In the genomic region with DNA sequence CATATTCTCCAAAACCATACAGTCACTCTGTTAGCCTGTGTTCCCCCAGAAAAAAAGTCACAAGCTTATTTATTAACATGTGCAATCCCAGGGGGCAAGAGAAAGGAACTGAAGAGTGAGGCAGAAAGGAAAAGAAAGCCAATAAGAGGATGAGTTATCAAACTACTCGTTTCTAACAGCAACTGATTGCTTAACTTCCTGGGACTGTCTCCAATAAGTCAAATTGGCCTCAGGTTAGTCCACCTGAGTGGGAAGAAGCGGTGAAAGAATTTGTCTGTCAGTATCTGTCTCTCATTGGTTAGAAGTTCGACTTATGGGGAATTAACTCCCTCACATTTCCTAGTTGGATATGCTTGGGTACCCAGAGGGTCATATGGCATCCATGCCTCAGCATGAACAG, we compare ENCODE assay signal across 2 cellular contexts.
TF ChIP-seq lines count a peak whose summit lies in the region.

No MANE protein-coding gene starts in this region.

TF ChIP-seq in liver, 16 proteins besides CTCF, POLR2A, EP300 and RAD21 (continued from another document):
- TF ChIP-seq, protein P1, sequence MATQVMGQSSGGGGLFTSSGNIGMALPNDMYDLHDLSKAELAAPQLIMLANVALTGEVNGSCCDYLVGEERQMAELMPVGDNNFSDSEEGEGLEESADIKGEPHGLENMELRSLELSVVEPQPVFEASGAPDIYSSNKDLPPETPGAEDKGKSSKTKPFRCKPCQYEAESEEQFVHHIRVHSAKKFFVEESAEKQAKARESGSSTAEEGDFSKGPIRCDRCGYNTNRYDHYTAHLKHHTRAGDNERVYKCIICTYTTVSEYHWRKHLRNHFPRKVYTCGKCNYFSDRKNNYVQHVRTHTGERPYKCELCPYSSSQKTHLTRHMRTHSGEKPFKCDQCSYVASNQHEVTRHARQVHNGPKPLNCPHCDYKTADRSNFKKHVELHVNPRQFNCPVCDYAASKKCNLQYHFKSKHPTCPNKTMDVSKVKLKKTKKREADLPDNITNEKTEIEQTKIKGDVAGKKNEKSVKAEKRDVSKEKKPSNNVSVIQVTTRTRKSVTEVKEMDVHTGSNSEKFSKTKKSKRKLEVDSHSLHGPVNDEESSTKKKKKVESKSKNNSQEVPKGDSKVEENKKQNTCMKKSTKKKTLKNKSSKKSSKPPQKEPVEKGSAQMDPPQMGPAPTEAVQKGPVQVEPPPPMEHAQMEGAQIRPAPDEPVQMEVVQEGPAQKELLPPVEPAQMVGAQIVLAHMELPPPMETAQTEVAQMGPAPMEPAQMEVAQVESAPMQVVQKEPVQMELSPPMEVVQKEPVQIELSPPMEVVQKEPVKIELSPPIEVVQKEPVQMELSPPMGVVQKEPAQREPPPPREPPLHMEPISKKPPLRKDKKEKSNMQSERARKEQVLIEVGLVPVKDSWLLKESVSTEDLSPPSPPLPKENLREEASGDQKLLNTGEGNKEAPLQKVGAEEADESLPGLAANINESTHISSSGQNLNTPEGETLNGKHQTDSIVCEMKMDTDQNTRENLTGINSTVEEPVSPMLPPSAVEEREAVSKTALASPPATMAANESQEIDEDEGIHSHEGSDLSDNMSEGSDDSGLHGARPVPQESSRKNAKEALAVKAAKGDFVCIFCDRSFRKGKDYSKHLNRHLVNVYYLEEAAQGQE (IDR thresholded peaks at IDR 0.05), result no peak
- no peak for TF ChIP-seq EGR1 (IDR thresholded peaks at IDR 0.05; ENCODE audit: low read depth in 2 of 2)
- no peak for TF ChIP-seq YY1 (IDR thresholded peaks at IDR 0.05)
- no peak for TF ChIP-seq RXRA (IDR thresholded peaks at IDR 0.05)
- TF ChIP-seq HNF4G (IDR thresholded peaks at IDR 0.05), result no peak
- TF ChIP-seq JUND (IDR thresholded peaks at IDR 0.05), result no peak
- no peak for TF ChIP-seq NR2F2 (IDR thresholded peaks at IDR 0.05)
- TF ChIP-seq GABPA (IDR thresholded peaks at IDR 0.05 in 1 of 2, conservative IDR thresholded peaks at IDR 0.05 in 1 of 2), result no peak
- TF ChIP-seq FOXA2 (IDR thresholded peaks at IDR 0.05), result no peak
TF ChIP-seq in liver: peak in this region for 0.

TF ChIP-seq in HepG2, 621 proteins besides CTCF, POLR2A, EP300 and RAD21 (continued from another document):
- TF ChIP-seq, protein P2, sequence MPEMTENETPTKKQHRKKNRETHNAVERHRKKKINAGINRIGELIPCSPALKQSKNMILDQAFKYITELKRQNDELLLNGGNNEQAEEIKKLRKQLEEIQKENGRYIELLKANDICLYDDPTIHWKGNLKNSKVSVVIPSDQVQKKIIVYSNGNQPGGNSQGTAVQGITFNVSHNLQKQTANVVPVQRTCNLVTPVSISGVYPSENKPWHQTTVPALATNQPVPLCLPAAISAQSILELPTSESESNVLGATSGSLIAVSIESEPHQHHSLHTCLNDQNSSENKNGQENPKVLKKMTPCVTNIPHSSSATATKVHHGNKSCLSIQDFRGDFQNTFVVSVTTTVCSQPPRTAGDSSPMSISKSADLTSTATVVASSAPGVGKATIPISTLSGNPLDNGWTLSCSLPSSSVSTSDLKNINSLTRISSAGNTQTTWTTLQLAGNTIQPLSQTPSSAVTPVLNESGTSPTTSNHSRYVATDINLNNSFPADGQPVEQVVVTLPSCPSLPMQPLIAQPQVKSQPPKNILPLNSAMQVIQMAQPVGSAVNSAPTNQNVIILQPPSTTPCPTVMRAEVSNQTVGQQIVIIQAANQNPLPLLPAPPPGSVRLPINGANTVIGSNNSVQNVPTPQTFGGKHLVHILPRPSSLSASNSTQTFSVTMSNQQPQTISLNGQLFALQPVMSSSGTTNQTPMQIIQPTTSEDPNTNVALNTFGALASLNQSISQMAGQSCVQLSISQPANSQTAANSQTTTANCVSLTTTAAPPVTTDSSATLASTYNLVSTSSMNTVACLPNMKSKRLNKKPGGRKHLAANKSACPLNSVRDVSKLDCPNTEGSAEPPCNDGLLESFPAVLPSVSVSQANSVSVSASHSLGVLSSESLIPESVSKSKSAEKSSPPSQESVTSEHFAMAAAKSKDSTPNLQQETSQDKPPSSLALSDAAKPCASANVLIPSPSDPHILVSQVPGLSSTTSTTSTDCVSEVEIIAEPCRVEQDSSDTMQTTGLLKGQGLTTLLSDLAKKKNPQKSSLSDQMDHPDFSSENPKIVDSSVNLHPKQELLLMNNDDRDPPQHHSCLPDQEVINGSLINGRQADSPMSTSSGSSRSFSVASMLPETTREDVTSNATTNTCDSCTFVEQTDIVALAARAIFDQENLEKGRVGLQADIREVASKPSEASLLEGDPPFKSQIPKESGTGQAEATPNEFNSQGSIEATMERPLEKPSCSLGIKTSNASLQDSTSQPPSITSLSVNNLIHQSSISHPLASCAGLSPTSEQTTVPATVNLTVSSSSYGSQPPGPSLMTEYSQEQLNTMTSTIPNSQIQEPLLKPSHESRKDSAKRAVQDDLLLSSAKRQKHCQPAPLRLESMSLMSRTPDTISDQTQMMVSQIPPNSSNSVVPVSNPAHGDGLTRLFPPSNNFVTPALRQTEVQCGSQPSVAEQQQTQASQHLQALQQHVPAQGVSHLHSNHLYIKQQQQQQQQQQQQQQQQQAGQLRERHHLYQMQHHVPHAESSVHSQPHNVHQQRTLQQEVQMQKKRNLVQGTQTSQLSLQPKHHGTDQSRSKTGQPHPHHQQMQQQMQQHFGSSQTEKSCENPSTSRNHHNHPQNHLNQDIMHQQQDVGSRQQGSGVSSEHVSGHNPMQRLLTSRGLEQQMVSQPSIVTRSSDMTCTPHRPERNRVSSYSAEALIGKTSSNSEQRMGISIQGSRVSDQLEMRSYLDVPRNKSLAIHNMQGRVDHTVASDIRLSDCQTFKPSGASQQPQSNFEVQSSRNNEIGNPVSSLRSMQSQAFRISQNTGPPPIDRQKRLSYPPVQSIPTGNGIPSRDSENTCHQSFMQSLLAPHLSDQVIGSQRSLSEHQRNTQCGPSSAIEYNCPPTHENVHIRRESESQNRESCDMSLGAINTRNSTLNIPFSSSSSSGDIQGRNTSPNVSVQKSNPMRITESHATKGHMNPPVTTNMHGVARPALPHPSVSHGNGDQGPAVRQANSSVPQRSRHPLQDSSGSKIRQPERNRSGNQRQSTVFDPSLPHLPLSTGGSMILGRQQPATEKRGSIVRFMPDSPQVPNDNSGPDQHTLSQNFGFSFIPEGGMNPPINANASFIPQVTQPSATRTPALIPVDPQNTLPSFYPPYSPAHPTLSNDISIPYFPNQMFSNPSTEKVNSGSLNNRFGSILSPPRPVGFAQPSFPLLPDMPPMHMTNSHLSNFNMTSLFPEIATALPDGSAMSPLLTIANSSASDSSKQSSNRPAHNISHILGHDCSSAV (CRISPR knock-in tag; IDR thresholded peaks at IDR 0.05; ENCODE audit: borderline replicate concordance), result no peak
- TF ChIP-seq, protein P3, sequence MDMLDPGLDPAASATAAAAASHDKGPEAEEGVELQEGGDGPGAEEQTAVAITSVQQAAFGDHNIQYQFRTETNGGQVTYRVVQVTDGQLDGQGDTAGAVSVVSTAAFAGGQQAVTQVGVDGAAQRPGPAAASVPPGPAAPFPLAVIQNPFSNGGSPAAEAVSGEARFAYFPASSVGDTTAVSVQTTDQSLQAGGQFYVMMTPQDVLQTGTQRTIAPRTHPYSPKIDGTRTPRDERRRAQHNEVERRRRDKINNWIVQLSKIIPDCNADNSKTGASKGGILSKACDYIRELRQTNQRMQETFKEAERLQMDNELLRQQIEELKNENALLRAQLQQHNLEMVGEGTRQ (IDR thresholded peaks at IDR 0.05; ENCODE audit: low read depth, low read length), result no peak
- TF ChIP-seq, protein P3 (CRISPR knock-in tag; IDR thresholded peaks at IDR 0.05; ENCODE audit: borderline replicate concordance), result no peak
- no peak for TF ChIP-seq DMAP1 (CRISPR knock-in tag; IDR thresholded peaks at IDR 0.05)
- TF ChIP-seq, protein P4, sequence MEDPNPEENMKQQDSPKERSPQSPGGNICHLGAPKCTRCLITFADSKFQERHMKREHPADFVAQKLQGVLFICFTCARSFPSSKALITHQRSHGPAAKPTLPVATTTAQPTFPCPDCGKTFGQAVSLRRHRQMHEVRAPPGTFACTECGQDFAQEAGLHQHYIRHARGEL (CRISPR knock-in tag; IDR thresholded peaks at IDR 0.05), result no peak
- TF ChIP-seq ZNF775 (CRISPR knock-in tag; IDR thresholded peaks at IDR 0.05; ENCODE audit: borderline replicate concordance), result no peak
- no peak for TF ChIP-seq HOXA7 (CRISPR knock-in tag; IDR thresholded peaks at IDR 0.05)
- no peak for TF ChIP-seq ZNF260 (CRISPR knock-in tag; IDR thresholded peaks at IDR 0.05; ENCODE audit: borderline replicate concordance, low read depth)
TF ChIP-seq in HepG2: peak in this region for 0.
